Comparison of ENCODE assay signal across 1 cellular context in the genomic region with DNA sequence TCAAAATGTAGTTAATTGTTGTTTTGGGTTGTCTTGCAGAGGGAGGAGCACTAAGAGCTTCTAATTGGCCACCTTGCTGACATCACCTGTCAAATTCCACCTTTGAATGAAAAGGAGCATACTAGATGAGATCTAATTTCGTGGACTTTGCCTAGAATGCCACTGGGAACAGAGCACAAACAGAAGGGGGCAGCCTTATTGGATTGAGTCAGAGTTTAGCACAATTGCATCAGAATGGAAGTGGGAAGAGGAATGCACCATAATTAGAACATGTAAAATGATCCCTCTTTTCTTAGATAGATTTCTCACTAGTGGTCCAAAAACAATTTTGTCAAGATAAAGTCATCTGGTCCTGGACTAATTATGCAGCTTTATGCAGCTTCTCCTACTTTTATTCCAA.
TF ChIP-seq lines count a peak whose summit lies in the region.

No MANE protein-coding gene starts in this region.

TF ChIP-seq in HEK293, 187 proteins besides CTCF, POLR2A, EP300 and RAD21:
- TF ChIP-seq ZNF18 (tag by site-specific recombination; IDR thresholded peaks at IDR 0.05) (no peak), SETDB1 (IDR thresholded peaks at IDR 0.05; ENCODE audit: insufficient read length, low read length) (peak; percentile 74), PRDM10 (tag by site-specific recombination; IDR thresholded peaks at IDR 0.05) (0 out of 2 replicates have a peak, but pooled peaks have one; percentile 20)
- TF ChIP-seq, protein P1, sequence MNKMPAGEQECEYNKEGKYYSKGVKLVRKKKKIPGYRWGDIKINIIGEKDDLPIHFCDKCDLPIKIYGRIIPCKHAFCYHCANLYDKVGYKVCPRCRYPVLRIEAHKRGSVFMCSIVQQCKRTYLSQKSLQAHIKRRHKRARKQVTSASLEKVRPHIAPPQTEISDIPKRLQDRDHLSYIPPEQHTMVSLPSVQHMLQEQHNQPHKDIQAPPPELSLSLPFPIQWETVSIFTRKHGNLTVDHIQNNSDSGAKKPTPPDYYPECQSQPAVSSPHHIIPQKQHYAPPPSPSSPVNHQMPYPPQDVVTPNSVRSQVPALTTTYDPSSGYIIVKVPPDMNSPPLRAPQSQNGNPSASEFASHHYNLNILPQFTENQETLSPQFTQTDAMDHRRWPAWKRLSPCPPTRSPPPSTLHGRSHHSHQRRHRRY (tag by site-specific recombination; IDR thresholded peaks at IDR 0.05): no peak
